24 cellular contexts compared by ENCODE assay signal in genomic region chr2:30434708-30435107, GRCh38.
"Had no signal": no experiment of that assay in that cellular context is flagged by ENCODE, and none has a peak within 500 bp of the region (broad histone marks: within the 10 kb centered on the region; RNA-seq: fewer than 3 reads in every experiment).

No MANE protein-coding gene starts in this region.

- H3K36me3 ChIP-seq: brain microvascular endothelial cell, stomach, tibial artery had no signal

- H3K36me3 Mint-ChIP-seq: activated naive CD4-positive, alpha-beta T cell treated with anti-CD3 and anti-CD28 coated beads, Interleukin-2, amount 10 ng/mL, durations not matched to agents 7 days and 5 days; mesothelial cell of epicardium; naive thymus-derived CD8-positive, alpha-beta T cell; T-cell had no signal

- H3K9me3 Mint-ChIP-seq: activated naive CD4-positive, alpha-beta T cell treated with anti-CD3 and anti-CD28 coated beads, Interleukin-2, amount 10 ng/mL, durations not matched to agents 7 days and 5 days; activated naive CD8-positive, alpha-beta T cell treated with anti-CD3 and anti-CD28 coated beads, Interleukin-2, amount 10 ng/mL, durations not matched to agents 7 days and 5 days; activated T-helper 1 cell treated with anti-CD3 and anti-CD28 coated beads, Interleukin-12 subunit alpha, Interleukin-12 subunit beta, Interleukin-2, Interleukin-4 antibody, amounts not matched to agents 30 ng/mL and 10 ng/mL and 1 ng/mL, durations not matched to agents 14 hours and 24 hours and 36 hours; mesothelial cell of epicardium; naive thymus-derived CD8-positive, alpha-beta T cell; T-cell had no signal

- H3K4me1 Mint-ChIP-seq: endodermal cell had no signal

- ATAC-seq: esophagus mucosa; left colon; naive thymus-derived CD8-positive, alpha-beta T cell; T-cell had no signal

- DNase-seq: activated CD4-positive, alpha-beta T cell treated with anti-CD3 and anti-CD28 coated beads for 48 hours; activated CD4-positive, alpha-beta T cell treated with anti-CD3 and anti-CD28 coated beads, Interleukin-2, amount 50 U/mL, for 48 hours; activated CD8-positive, alpha-beta memory T cell treated with anti-CD3 and anti-CD28 coated beads for 24 hours; activated gamma-delta T cell; activated naive CD4-positive, alpha-beta T cell treated with anti-CD3 and anti-CD28 coated beads, Interleukin-2, amount 10 ng/mL, durations not matched to agents 7 days and 5 days; activated naive CD8-positive, alpha-beta T cell treated with anti-CD3 and anti-CD28 coated beads, Interleukin-2, amount 10 ng/mL, durations not matched to agents 7 days and 5 days; endodermal cell; foreskin fibroblast; head of caudate nucleus; hippocampal formation; left colon; mammary epithelial cell; naive thymus-derived CD8-positive, alpha-beta T cell; stimulated activated CD4-positive, alpha-beta T cell treated with anti-CD3 and anti-CD28 coated beads, Interleukin-12 subunit alpha, Interleukin-12 subunit beta, amount 100 ng/mL, for 4 hours; stimulated activated CD4-positive, alpha-beta T cell treated with anti-CD3 and anti-CD28 coated beads, Interleukin-4, amount 100 ng/mL, for 1 hour; stomach; T-cell; tibial artery had no signal

- H3K27ac ChIP-seq: brain microvascular endothelial cell, stomach had no signal

- H3K27me3 ChIP-seq: brain microvascular endothelial cell, stomach, tibial artery had no signal

- H3K9me3 ChIP-seq: stomach, tibial artery had no signal

- H3K27me3 Mint-ChIP-seq: activated naive CD8-positive, alpha-beta T cell treated with anti-CD3 and anti-CD28 coated beads, Interleukin-2, amount 10 ng/mL, durations not matched to agents 7 days and 5 days; naive thymus-derived CD8-positive, alpha-beta T cell; T-cell had no signal

- H3K27ac Mint-ChIP-seq: activated naive CD4-positive, alpha-beta T cell treated with anti-CD3 and anti-CD28 coated beads, Interleukin-2, amount 10 ng/mL, durations not matched to agents 7 days and 5 days; activated naive CD8-positive, alpha-beta T cell treated with anti-CD3 and anti-CD28 coated beads, Interleukin-2, amount 10 ng/mL, durations not matched to agents 7 days and 5 days; activated T-helper 1 cell treated with anti-CD3 and anti-CD28 coated beads, Interleukin-12 subunit alpha, Interleukin-12 subunit beta, Interleukin-2, Interleukin-4 antibody, amounts not matched to agents 30 ng/mL and 10 ng/mL and 1 ng/mL, durations not matched to agents 14 hours and 24 hours and 36 hours; dendritic cell treated with granulocyte-macrophage colony-stimulating factor and Interleukin-4, amounts not matched to agents 40 ng/mL and 50 ng/mL, for 4 days; endodermal cell; mesothelial cell of epicardium; T-cell had no signal

- H3K4me3 Mint-ChIP-seq: activated naive CD4-positive, alpha-beta T cell treated with anti-CD3 and anti-CD28 coated beads, Interleukin-2, amount 10 ng/mL, durations not matched to agents 7 days and 5 days; activated naive CD8-positive, alpha-beta T cell treated with anti-CD3 and anti-CD28 coated beads, Interleukin-2, amount 10 ng/mL, durations not matched to agents 7 days and 5 days; activated T-helper 1 cell treated with anti-CD3 and anti-CD28 coated beads, Interleukin-12 subunit alpha, Interleukin-12 subunit beta, Interleukin-2, Interleukin-4 antibody, amounts not matched to agents 30 ng/mL and 10 ng/mL and 1 ng/mL, durations not matched to agents 14 hours and 24 hours and 36 hours; dendritic cell treated with granulocyte-macrophage colony-stimulating factor and Interleukin-4, amounts not matched to agents 40 ng/mL and 50 ng/mL, for 4 days; endodermal cell; mesothelial cell of epicardium; naive thymus-derived CD8-positive, alpha-beta T cell; T-cell had no signal

- H3K4me3 ChIP-seq: skin epidermis, stomach, tibial artery had no signal
